In the genomic region with DNA sequence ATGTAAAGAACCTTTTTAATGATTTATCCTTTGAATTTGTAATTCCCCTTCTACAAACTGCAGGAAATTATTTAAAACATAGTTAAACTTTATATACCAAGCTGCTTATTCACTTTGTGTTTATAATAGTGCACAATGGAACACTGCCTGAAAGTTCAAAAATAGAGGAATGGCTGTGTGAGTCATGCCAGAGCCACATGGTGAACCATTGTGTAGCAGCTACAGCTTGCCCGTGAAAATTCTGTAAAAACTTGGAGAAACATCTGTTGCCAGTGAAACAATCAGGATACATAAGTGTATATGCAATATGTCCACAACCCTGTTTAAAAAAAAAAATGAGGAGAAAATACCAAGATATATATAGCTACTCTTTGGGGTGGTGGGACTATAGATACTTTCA, we compare ENCODE assay signal across 15 cellular contexts. TPM values are rescaled to one million over a fixed set of nuclear protein-coding genes. Genes with fewer than 3 reads are reported as not detected.
A peak's percentile ranks its signal among the peaks of the same experiment; 100 is the strongest.
DNase-seq lines count a peak whose midpoint lies in the region; ATAC-seq and TF ChIP-seq lines count a peak whose summit lies in the region.
"Had no signal": no experiment of that assay in that cellular context is flagged by ENCODE, and none has a peak within 500 bp of the region (broad histone marks: within the 10 kb centered on the region; RNA-seq: fewer than 3 reads in every experiment).

No MANE protein-coding gene starts in this region.

- no peak overlapping the region for H4K91ac ChIP-seq in IMR-90 (ENCODE audit: insufficient read depth, low read depth, low read length)

- no peak for TF ChIP-seq RAD21 in IMR-90 (IDR thresholded peaks at IDR 0.05; ENCODE audit: low read length)

- TF ChIP-seq POLR2A in IMR-90 (IDR thresholded peaks at IDR 0.05; ENCODE audit: low read depth, low read length), result no peak

- H3K23ac ChIP-seq in IMR-90 (ENCODE audit: low read depth, low read length), result no peak overlapping the region; the same call in 1 of the 2 replicates

- H3K4ac ChIP-seq in IMR-90 (ENCODE audit: low read depth, low read length), result no peak overlapping the region

- H3K4me1 ChIP-seq in IMR-90 (ENCODE audit: control insufficient read depth, insufficient read depth, low read length), result peaks cover 5% of the 10 kb centered on the region; the same call in 1 of the 2 replicates
- H3K4me1 ChIP-seq: BLaER1 had no signal

- H3K9me3 ChIP-seq in IMR-90 (ENCODE audit: control insufficient read depth, insufficient read depth, low read length), result no peaks in the 10 kb centered on the region
- H3K9me3 ChIP-seq: BLaER1 had no signal

- H3K27me3 ChIP-seq in IMR-90 (ENCODE audit: control insufficient read depth, insufficient read depth, low read length), result no peaks in the 10 kb centered on the region
- H3K27me3 ChIP-seq: BLaER1 had no signal

- no peak overlapping the region for H3K4me2 ChIP-seq in IMR-90 (ENCODE audit: low read depth, low read length)
- H3K4me2 ChIP-seq: BLaER1 had no signal

- H3K4me3 ChIP-seq in IMR-90 (ENCODE audit: insufficient read depth, low read depth, low read length) (no peak overlapping the region), cardiac fibroblast (replicated peaks in 1 of 2; ENCODE audit: low read depth in 2 of 2, low read length in 2 of 2) (no peak overlapping the region)
- H3K4me3 ChIP-seq: BLaER1 had no signal

- POLR2A ChIA-PET in IMR-90 (lab: Charles Lee; ENCODE audit: unreplicated experiment), result no interaction called here

- H3K9ac ChIP-seq in IMR-90 (ENCODE audit: low read depth, low read length), result no peak overlapping the region
- H3K9ac ChIP-seq: BLaER1 had no signal

- DNase-seq in AG08395 (ENCODE audit: low spot score) (peak; percentile 70), IMR-90 (peak; percentile 97), cardiac fibroblast (ENCODE audit: low read depth in 2 of 2) (peak; percentile 70 to 84), kidney glomerular epithelial cell (lab: John Stamatoyannopoulos, UW) (peak; percentile 18), GM19238 (ENCODE audit: insufficient read length, low spot score) (no peak), DMS153 (lab: John Stamatoyannopoulos, UW) (no peak)
- DNase-seq: activated CD4-positive, alpha-beta T cell treated with anti-CD3 and anti-CD28 coated beads, Interleukin-2, amount 50 U/mL, for 1 hour; activated gamma-delta T cell; effector memory CD4-positive, alpha-beta T cell; NCI-H1092; stimulated activated naive CD4-positive, alpha-beta T cell treated with Interleukin-2 at 50 U/mL for 16 hours; SW 1271 had no signal

- H2AK9ac ChIP-seq in IMR-90 (replicated peaks; ENCODE audit: low read depth, low read length, poor library complexity), result no peak overlapping the region

- no peak overlapping the region for H2BK15ac ChIP-seq in IMR-90 (ENCODE audit: low read depth, low read length)

- no TSS peak for BruUV-seq in IMR-90 (replicated peaks; lab: Mats Ljungman, UMichigan)

- no peak overlapping the region for H4K8ac ChIP-seq in IMR-90 (ENCODE audit: low read depth in 2 of 2, low read length in 2 of 2)

- peaks cover 10% of the 10 kb centered on the region for H3K36me3 ChIP-seq in IMR-90 (ENCODE audit: control insufficient read depth, insufficient read depth, low read length)

- ATAC-seq in IMR-90 (ENCODE audit: low read depth), result peak; percentile 97
- ATAC-seq in GM19397 (IDR thresholded peaks at IDR 0.05; ENCODE audit: unreplicated experiment), result no peak
- no peak for ATAC-seq in HG03460 (IDR thresholded peaks at IDR 0.05; ENCODE audit: unreplicated experiment)

- in situ Hi-C loops in IMR-90 (cut with MboI; ENCODE audit: low sequenced_read_pairs), result no loop called here

- H3K14ac ChIP-seq in IMR-90 (replicated peaks; ENCODE audit: low read depth, low read length), result no peak overlapping the region

- TF ChIP-seq CTCF in IMR-90 (conservative IDR thresholded peaks at IDR 0.05; ENCODE audit: low read depth, low read length), result no peak
- no peak for TF ChIP-seq CTCF in cardiac fibroblast (IDR thresholded peaks at IDR 0.05; ENCODE audit: low read depth, low read length)

- dilution Hi-C loops in IMR-90 (cut with HindIII; ENCODE audit: low sequenced_read_pairs, unreplicated experiment), result no loop called here

- H4K20me1 ChIP-seq in IMR-90 (ENCODE audit: insufficient read depth, low read length), result peaks cover 4% of the 10 kb centered on the region; the same call in 1 of the 2 replicates
- H4K20me1 ChIP-seq: BLaER1 had no signal

- H2BK5ac ChIP-seq in IMR-90 (ENCODE audit: low read depth, low read length, poor library complexity, severe bottlenecking), result peak overlapping the region; percentile 82

- no peak overlapping the region for H3K56ac ChIP-seq in IMR-90 (ENCODE audit: extremely low read depth, insufficient read depth, low read length)

- peaks cover under 1% of the 10 kb centered on the region for H3K9me1 ChIP-seq in IMR-90 (ENCODE audit: insufficient read depth, low read length)

- H2BK20ac ChIP-seq in IMR-90 (ENCODE audit: low read depth, low read length), result no peak overlapping the region

- WGBS in IMR-90 (ENCODE audit: extremely low coverage in 2 of 2, insufficient read length in 1 of 2), 2 experiments, result no CpG with 5 or more reads among the region's 1 CpG

- H2BK120ac ChIP-seq in IMR-90 (ENCODE audit: low read depth, low read length), result no peak overlapping the region

- intact Hi-C loops in IMR-90 (cut with micrococcal nuclease), result loop anchor here (2.0 kb wide), 1 partner anchor 196 kb away; no protein-coding TSS in a partner anchor

- no peak overlapping the region for H4K5ac ChIP-seq in IMR-90 (ENCODE audit: low read depth, low read length)

- H3K79me1 ChIP-seq in IMR-90 (ENCODE audit: low read depth in 1 of 2, low read length in 2 of 2), result peaks cover 22% of the 10 kb centered on the region in 2 experiments

- CTCF ChIA-PET in IMR-90 (lab: Yijun Ruan, JAX), result interaction anchor here (0.6 kb wide), 1 partner anchor 10 kb away, joined by 3 read pairs; no protein-coding TSS in a partner anchor

- no peak overlapping the region for H2AFZ ChIP-seq in IMR-90 (replicated peaks; ENCODE audit: low read length, poor library complexity)

- H3K18ac ChIP-seq in IMR-90 (ENCODE audit: low read depth, low read length), result no peak overlapping the region

- no peak overlapping the region for H2AK5ac ChIP-seq in IMR-90 (ENCODE audit: low read depth, low read length)

- peak overlapping the region; percentile 40; the same call in 1 of the 2 replicates for H3K27ac ChIP-seq in IMR-90 (ENCODE audit: insufficient read depth, low read length)
- H3K27ac ChIP-seq: BLaER1 had no signal

TF ChIP-seq in IMR-90, 13 proteins besides CTCF, POLR2A, EP300 and RAD21:
- TF ChIP-seq FOS (IDR thresholded peaks at IDR 0.05; ENCODE audit: low read depth, low read length), result peak; percentile 84
- TF ChIP-seq RCOR1 (IDR thresholded peaks at IDR 0.05; ENCODE audit: insufficient replicate concordance, low read length), result no peak
- peak; percentile 12; the same call in 1 of the 2 replicates for TF ChIP-seq CEBPB (IDR thresholded peaks at IDR 0.05; ENCODE audit: low read depth, low read length)
- TF ChIP-seq CHD1 (IDR thresholded peaks at IDR 0.05; ENCODE audit: low read depth, low read length), result no peak
- TF ChIP-seq NFE2L2 (IDR thresholded peaks at IDR 0.05; ENCODE audit: low read depth, low read length), result no peak
- TF ChIP-seq MAZ (IDR thresholded peaks at IDR 0.05; ENCODE audit: borderline replicate concordance, low read depth, low read length), result no peak
- TF ChIP-seq, protein P1, sequence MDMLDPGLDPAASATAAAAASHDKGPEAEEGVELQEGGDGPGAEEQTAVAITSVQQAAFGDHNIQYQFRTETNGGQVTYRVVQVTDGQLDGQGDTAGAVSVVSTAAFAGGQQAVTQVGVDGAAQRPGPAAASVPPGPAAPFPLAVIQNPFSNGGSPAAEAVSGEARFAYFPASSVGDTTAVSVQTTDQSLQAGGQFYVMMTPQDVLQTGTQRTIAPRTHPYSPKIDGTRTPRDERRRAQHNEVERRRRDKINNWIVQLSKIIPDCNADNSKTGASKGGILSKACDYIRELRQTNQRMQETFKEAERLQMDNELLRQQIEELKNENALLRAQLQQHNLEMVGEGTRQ (IDR thresholded peaks at IDR 0.05; ENCODE audit: low read depth, low read length), result peak; percentile 41
- TF ChIP-seq BHLHE40 (IDR thresholded peaks at IDR 0.05; ENCODE audit: low read depth, low read length), result 0 out of 2 replicates have a peak, but pooled peaks have one; percentile 37
- TF ChIP-seq, protein P2, sequence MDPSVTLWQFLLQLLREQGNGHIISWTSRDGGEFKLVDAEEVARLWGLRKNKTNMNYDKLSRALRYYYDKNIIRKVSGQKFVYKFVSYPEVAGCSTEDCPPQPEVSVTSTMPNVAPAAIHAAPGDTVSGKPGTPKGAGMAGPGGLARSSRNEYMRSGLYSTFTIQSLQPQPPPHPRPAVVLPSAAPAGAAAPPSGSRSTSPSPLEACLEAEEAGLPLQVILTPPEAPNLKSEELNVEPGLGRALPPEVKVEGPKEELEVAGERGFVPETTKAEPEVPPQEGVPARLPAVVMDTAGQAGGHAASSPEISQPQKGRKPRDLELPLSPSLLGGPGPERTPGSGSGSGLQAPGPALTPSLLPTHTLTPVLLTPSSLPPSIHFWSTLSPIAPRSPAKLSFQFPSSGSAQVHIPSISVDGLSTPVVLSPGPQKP (IDR thresholded peaks at IDR 0.05; ENCODE audit: borderline replicate concordance, low read depth, low read length), result no peak
- TF ChIP-seq RFX5 (IDR thresholded peaks at IDR 0.05; ENCODE audit: low read depth, low read length), result no peak
- TF ChIP-seq MXI1 (IDR thresholded peaks at IDR 0.05; ENCODE audit: borderline replicate concordance, low read depth, low read length), result peak; percentile 89
- no peak for TF ChIP-seq MAFK (IDR thresholded peaks at IDR 0.05; ENCODE audit: low read depth, low read length)
- no peak for TF ChIP-seq SMC3 (IDR thresholded peaks at IDR 0.05; ENCODE audit: low read depth, low read length)

RNA-seq across cellular contexts. Expression of a gene that starts 59.5 kb away (rescaled TPM):
- 83.6 and 90.2 TPM in 2 replicates for total RNA-seq in IMR-90 (2012; rRNA removed)
- polyA plus RNA-seq in IMR-90 (2012; rRNA removed), result 44.6 and 54.5 TPM in 2 replicates
- 11.2 and 16.4 TPM in 2 replicates for polyA plus RNA-seq in IMR-90 (2012; cell fraction: cytosol; rRNA removed)
- 5.8 and 62.0 TPM in 2 replicates for polyA plus RNA-seq in IMR-90 (2012; cell fraction: nucleus; rRNA removed; ENCODE audit: low replicate concordance)

RNA-seq across cellular contexts. Expression of a gene that starts 59.9 kb away (rescaled TPM):
- total RNA-seq in IMR-90 (2012; rRNA removed), result 9.5 and 9.7 TPM in 2 replicates
- 2.0 and 2.6 TPM in 2 replicates for polyA plus RNA-seq in IMR-90 (2012; rRNA removed)
- polyA plus RNA-seq in IMR-90 (2012; cell fraction: cytosol; rRNA removed), result 0.42 and 0.52 TPM in 2 replicates
- 1.0 and 11.0 TPM in 2 replicates for polyA plus RNA-seq in IMR-90 (2012; cell fraction: nucleus; rRNA removed; ENCODE audit: low replicate concordance)

Comparison
In these comparisons a context has a peak if more than half of its experiments do, and no peak if none do; other contexts are left out.
1. DNase-seq: peak in AG08395 (single experiment), IMR-90 (single experiment), cardiac fibroblast (2 of 2) and kidney glomerular epithelial cell (single experiment); none in GM19238 (single experiment) and DMS153 (single experiment).